ENCODE assay signal across 8 cellular contexts in the genomic region with DNA sequence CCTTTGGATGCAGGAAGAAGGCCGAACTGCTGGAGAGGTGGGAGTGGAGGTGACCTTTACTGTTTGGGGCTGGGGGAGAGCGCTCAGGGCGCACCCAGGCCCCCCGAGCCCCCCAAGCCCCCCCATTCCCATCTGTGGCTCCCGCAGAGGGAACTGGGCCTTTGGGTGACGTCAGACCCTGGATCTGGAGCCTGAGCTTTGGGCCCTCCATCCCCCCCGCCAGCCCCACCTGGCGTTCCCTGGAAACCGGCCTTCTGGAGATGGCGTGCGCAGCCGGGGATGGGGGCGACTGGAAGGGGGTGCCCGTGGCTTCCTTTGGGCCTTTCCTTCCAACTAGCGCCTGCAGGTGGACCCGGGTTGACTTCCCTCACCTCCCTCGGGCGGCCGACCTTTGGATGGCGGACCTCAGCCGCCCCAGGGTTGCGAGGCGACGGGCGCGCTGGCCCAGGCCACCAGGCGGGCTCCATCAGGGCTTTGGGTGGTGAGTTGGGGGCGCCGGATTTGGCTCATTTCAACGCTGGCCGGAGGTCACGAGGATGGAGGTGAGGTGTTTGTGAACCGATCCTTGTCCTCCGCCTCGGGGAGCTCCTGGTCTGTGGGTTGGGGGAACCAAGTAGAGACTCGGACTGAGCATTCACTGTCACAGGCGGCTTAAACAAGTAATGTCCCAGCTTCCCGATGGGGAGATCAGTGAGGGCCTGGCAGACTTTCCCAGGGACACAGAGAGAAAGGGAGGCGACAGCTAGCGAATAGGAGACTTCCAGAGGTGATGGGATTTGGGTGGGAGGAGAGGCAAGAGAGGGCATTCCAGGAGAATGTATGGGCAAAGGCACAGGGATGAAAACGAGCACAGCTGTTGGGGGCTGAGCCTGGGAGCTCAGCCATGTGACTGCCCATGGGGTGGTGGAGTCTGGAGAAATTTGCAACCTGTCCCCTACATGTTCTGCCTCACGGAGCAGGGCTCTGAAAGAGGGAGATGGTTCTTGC. TPM values are rescaled to one million over a fixed set of nuclear protein-coding genes. Genes with fewer than 3 reads are reported as not detected.
DNase-seq lines count a peak whose midpoint lies in the region; ATAC-seq, FAIRE-seq and TF ChIP-seq lines count a peak whose summit lies in the region.

No MANE protein-coding gene starts in this region.

- CTCF ChIA-PET in A549 (lab: Yijun Ruan, JAX) = interaction anchor here (0.8 to 2.8 kb wide), 8 partner anchors 8 to 45 kb away, joined by 3 to 13 read pairs (median 4); a partner anchor contains a TSS
- CTCF ChIA-PET in HEK293 (lab: Yijun Ruan, JAX) = interaction anchor here (0.7 to 0.9 kb wide), 2 partner anchors 207 to 312 kb away, joined by 3 to 4 read pairs; no protein-coding TSS in a partner anchor

- 55% methylated on average over 24 of the region's 42 CpGs for WGBS in A549 (ENCODE audit: missing lambda C conversion rate)

- peak overlapping the region; percentile 37 for H2AFZ ChIP-seq in SU-DHL-6 (ENCODE audit: low read depth, low read length, severe bottlenecking)
- H2AFZ ChIP-seq in fibroblast of lung (ENCODE audit: low read length) = peak overlapping the region; percentile 71

- peaks cover 7% of the 10 kb centered on the region; the same call in 2 of the 3 replicates for H3K4me1 ChIP-seq in A549
- H3K4me1 ChIP-seq in HEK293 (ENCODE audit: control insufficient read depth, insufficient read depth, low read length) = no peaks in the 10 kb centered on the region; the same call in 1 of the 2 replicates
- no peaks in the 10 kb centered on the region for H3K4me1 ChIP-seq in fibroblast of lung (ENCODE audit: control insufficient read depth, extremely low read depth, insufficient read depth, low read length)

- H3K4me1 Mint-ChIP-seq in osteocyte (ENCODE audit: unreplicated experiment) = peaks cover 10% of the 10 kb centered on the region

- H3K9ac ChIP-seq in SU-DHL-6 (ENCODE audit: low read length) (peak overlapping the region; percentile 72), fibroblast of lung (ENCODE audit: insufficient read depth, low read length) (peak overlapping the region; percentile 16)

- H3K36me3 Mint-ChIP-seq in osteocyte (ENCODE audit: unreplicated experiment) = no peaks in the 10 kb centered on the region

- peak overlapping the region; percentile 80 to 89 for H3K27ac ChIP-seq in A549
- H3K27ac ChIP-seq in HEK293 (ENCODE audit: extremely low read depth, low read depth, low read length) = no peak overlapping the region
- H3K27ac ChIP-seq in SU-DHL-6 (ENCODE audit: low read depth, low read length) = no peak overlapping the region
- H3K27ac ChIP-seq in fibroblast of lung (ENCODE audit: insufficient read depth, low read length) = no peak overlapping the region

- no peaks in the 10 kb centered on the region for H3K36me3 ChIP-seq in HEK293 (ENCODE audit: control insufficient read depth in 2 of 2, insufficient read depth in 1 of 2, low read length in 2 of 2)
- H3K36me3 ChIP-seq in SU-DHL-6 (ENCODE audit: low read length) = no peaks in the 10 kb centered on the region
- no peaks in the 10 kb centered on the region for H3K36me3 ChIP-seq in fibroblast of lung (ENCODE audit: control insufficient read depth, insufficient read depth, low read length)

- POLR2A ChIA-PET in A549 (lab: Yijun Ruan, JAX) = interaction anchor here (1.3 to 1.8 kb wide), 4 partner anchors 27 to 456 kb away, joined by 3 to 14 read pairs (median 7); a partner anchor contains a TSS
- POLR2A ChIA-PET in HEK293 (lab: Yijun Ruan, JAX) = interaction anchor here (0.7 to 3.0 kb wide), 7 partner anchors 18 to 728 kb away, joined by 3 to 22 read pairs (median 4); a partner anchor contains a TSS

- no peak for TF ChIP-seq RAD21 in A549 (conservative IDR thresholded peaks at IDR 0.05 in 1 of 2, IDR thresholded peaks at IDR 0.05 in 1 of 2)

- DNase-seq in A549 (ENCODE audit: low read depth in 1 of 2, low spot score in 1 of 2) (no peak), fibroblast of lung (ENCODE audit: low read depth in 2 of 2) (no peak), osteocyte (ENCODE audit: extremely low spot score, unreplicated experiment) (no peak), NOMO-1 treated with DMSO at 0.1 percent for 48 hours (lab: John Stamatoyannopoulos, UW; ENCODE audit: unreplicated experiment) (no peak), GM12891 (ENCODE audit: insufficient read length, low spot score) (no peak)

- H3K4me3 Mint-ChIP-seq in osteocyte (ENCODE audit: unreplicated experiment) = peak overlapping the region; percentile 71

- TF ChIP-seq CTCF in A549 (IDR thresholded peaks at IDR 0.05) = no peak
- TF ChIP-seq CTCF in HEK293 (tag by site-specific recombination; IDR thresholded peaks at IDR 0.05) = no peak
- TF ChIP-seq CTCF in SU-DHL-6 (IDR thresholded peaks at IDR 0.05; ENCODE audit: insufficient read depth, low read length, poor library complexity, severe bottlenecking) = no peak
- no peak for TF ChIP-seq CTCF in fibroblast of lung (conservative IDR thresholded peaks at IDR 0.05 in 1 of 2, IDR thresholded peaks at IDR 0.05 in 1 of 2; ENCODE audit: low read depth in 1 of 2, low read length in 2 of 2)
- no peak for TF ChIP-seq CTCF in osteocyte (IDR thresholded peaks at IDR 0.05)

- TF ChIP-seq POLR2A in A549 (IDR thresholded peaks at IDR 0.05; ENCODE audit: low read length) = no peak
- TF ChIP-seq POLR2A in GM12891 (IDR thresholded peaks at IDR 0.05; ENCODE audit: low read depth, low read length) = no peak

- H3K9me2 ChIP-seq in SU-DHL-6 (replicated peaks; ENCODE audit: insufficient read depth, low read length) = no peaks in the 10 kb centered on the region

- no peaks in the 10 kb centered on the region for H3K9me3 ChIP-seq in A549
- no peaks in the 10 kb centered on the region for H3K9me3 ChIP-seq in HEK293 (ENCODE audit: control insufficient read depth, insufficient read depth, low read depth, low read length)
- H3K9me3 ChIP-seq in SU-DHL-6 (ENCODE audit: insufficient read depth, low read length) = no peaks in the 10 kb centered on the region
- no peaks in the 10 kb centered on the region for H3K9me3 ChIP-seq in fibroblast of lung (ENCODE audit: control insufficient read depth, insufficient read depth, low read depth, low read length)

- H3K4me3 ChIP-seq in A549 (peak overlapping the region; percentile 73), HEK293 (ENCODE audit: low read depth, low read length) (peak overlapping the region; percentile 69), SU-DHL-6 (ENCODE audit: insufficient read depth, low read length, poor library complexity, severe bottlenecking) (peak overlapping the region; percentile 70), fibroblast of lung (replicated peaks in 1 of 4; ENCODE audit: control extremely low read depth in 1 of 4, insufficient read depth in 1 of 4, low read depth in 3 of 4, low read length in 4 of 4) (peak overlapping the region; percentile 40 to 65 (median 62))

- H3K27ac Mint-ChIP-seq in osteocyte (ENCODE audit: unreplicated experiment) = no peak overlapping the region

- FAIRE-seq in A549 (lab: Jason Lieb, UNC) = no peak
- FAIRE-seq in GM12891 (lab: Jason Lieb, UNC) = no peak

- peak overlapping the region; percentile 89 for H3K4me2 ChIP-seq in A549
- H3K4me2 ChIP-seq in SU-DHL-6 (ENCODE audit: low read depth, low read length, poor library complexity, severe bottlenecking) = peak overlapping the region; percentile 87
- peak overlapping the region; percentile 87 for H3K4me2 ChIP-seq in fibroblast of lung (ENCODE audit: extremely low read depth, insufficient read depth, low read length)

- H3K9me3 Mint-ChIP-seq in osteocyte (ENCODE audit: unreplicated experiment) = no peaks in the 10 kb centered on the region

- peaks cover 4% of the 10 kb centered on the region; the same call in 1 of the 2 replicates for H3F3A ChIP-seq in SU-DHL-6 (ENCODE audit: insufficient read depth)

- H4K20me1 ChIP-seq in SU-DHL-6 (ENCODE audit: low read depth, low read length) = no peaks in the 10 kb centered on the region
- no peaks in the 10 kb centered on the region for H4K20me1 ChIP-seq in fibroblast of lung (ENCODE audit: control insufficient read depth, extremely low read depth, insufficient read depth, low read length)

- TF ChIP-seq EP300 in A549 (IDR thresholded peaks at IDR 0.05) = no peak

- H3K27me3 ChIP-seq in SU-DHL-6 (ENCODE audit: low read length) (no peaks in the 10 kb centered on the region), fibroblast of lung (ENCODE audit: control insufficient read depth, insufficient read depth, low read length) (peaks cover 16% of the 10 kb centered on the region)

- peaks cover 14% of the 10 kb centered on the region for H3K27me3 Mint-ChIP-seq in osteocyte (ENCODE audit: unreplicated experiment)

- ATAC-seq in A549 (no peak; a peak in 2 of 6 replicates), GM21528 (IDR thresholded peaks at IDR 0.05; ENCODE audit: low FRiP score, unreplicated experiment) (no peak)

- H3K79me2 ChIP-seq in SU-DHL-6 (ENCODE audit: insufficient read depth, low read length) (no peaks in the 10 kb centered on the region), fibroblast of lung (ENCODE audit: control insufficient read depth, insufficient read depth, low read length) (no peaks in the 10 kb centered on the region)

RNA-seq across cellular contexts. Expression of a gene that starts 0.7 kb away (rescaled TPM):
- 10.5 and 11.8 TPM in 2 replicates for polyA plus RNA-seq in A549 (2011; rRNA removed)
- 11.2 and 15.3 TPM in 2 replicates for polyA plus RNA-seq in A549 (2012; cell fraction: cytosol; rRNA removed)
- polyA plus RNA-seq in A549 (2012; cell fraction: nucleus; rRNA removed) = 18.2 and 23.6 TPM in 2 replicates
- polyA plus RNA-seq in A549 (2017; fragmentation: RNase III; extraction: RNeasy Plus Mini Kit Qiagen cat#74134 plus additional on column Dnase treatment) = 13.7 to 16.2 TPM (median 15.0 TPM) in 3 replicates
- polyA minus RNA-seq in A549 (2011; rRNA and poly(A)+ RNA removed) = 14.0 and 17.4 TPM in 2 replicates
- total RNA-seq in fibroblast of lung = 0.50 and 1.5 TPM in 2 replicates
- 0.93 and 1.2 TPM in 2 replicates for polyA plus RNA-seq in fibroblast of lung
- 0.39 and 0.50 TPM in 2 replicates for polyA plus RNA-seq in fibroblast of lung (2012)
- polyA minus RNA-seq in fibroblast of lung (ENCODE audit: low replicate concordance) = 1.7 and 4.0 TPM in 2 replicates
- total RNA-seq in osteocyte = 23.5 and 24.1 TPM in 2 replicates
- polyA plus RNA-seq in GM12891 (2012; ENCODE audit: low read depth, missing spikeins) = 5.6 TPM

RNA-seq across cellular contexts. Expression of a gene that starts 27.3 kb away (rescaled TPM):
- polyA plus RNA-seq in A549 (2011; rRNA removed) (14.5 and 18.2 TPM in 2 replicates), A549 (2017; fragmentation: RNase III; extraction: RNeasy Plus Mini Kit Qiagen cat#74134 plus additional on column Dnase treatment) (18.5 to 19.9 TPM (median 19.9 TPM) in 3 replicates), fibroblast of lung (8.0 and 13.5 TPM in 2 replicates)
- polyA plus RNA-seq in A549 (2012; cell fraction: cytosol; rRNA removed) = 43.2 and 51.2 TPM in 2 replicates
- polyA plus RNA-seq in A549 (2012; cell fraction: nucleus; rRNA removed) = 63.8 and 66.7 TPM in 2 replicates
- polyA minus RNA-seq in A549 (2011; rRNA and poly(A)+ RNA removed) = 19.5 and 21.4 TPM in 2 replicates
- total RNA-seq in fibroblast of lung (6.3 and 6.4 TPM in 2 replicates), osteocyte (11.9 and 12.7 TPM in 2 replicates)
- polyA plus RNA-seq in fibroblast of lung (2012) = 6.6 and 13.9 TPM in 2 replicates
- polyA minus RNA-seq in fibroblast of lung (ENCODE audit: low replicate concordance) = 10.4 and 16.2 TPM in 2 replicates
- 26.4 TPM for polyA plus RNA-seq in GM12891 (2012; ENCODE audit: low read depth, missing spikeins)

RNA-seq across cellular contexts. Expression of a gene that starts 39.5 kb away (rescaled TPM):
- 8.8 and 9.3 TPM in 2 replicates for polyA plus RNA-seq in A549 (2011; rRNA removed)
- polyA plus RNA-seq in A549 (2012; cell fraction: cytosol; rRNA removed) = 13.0 and 19.3 TPM in 2 replicates
- polyA plus RNA-seq in A549 (2012; cell fraction: nucleus; rRNA removed) = 11.3 and 14.5 TPM in 2 replicates
- polyA plus RNA-seq in A549 (2017; fragmentation: RNase III; extraction: RNeasy Plus Mini Kit Qiagen cat#74134 plus additional on column Dnase treatment) = 12.2 to 13.7 TPM (median 13.0 TPM) in 3 replicates
- polyA minus RNA-seq in A549 (2011; rRNA and poly(A)+ RNA removed) = 6.7 and 7.0 TPM in 2 replicates
- 0.50 and 3.1 TPM in 2 replicates for total RNA-seq in fibroblast of lung
- polyA plus RNA-seq in fibroblast of lung = 1.00 and 2.3 TPM in 2 replicates
- 1.3 and 3.3 TPM in 2 replicates for polyA plus RNA-seq in fibroblast of lung (2012)
- 0.51 and 0.96 TPM in 2 replicates for polyA minus RNA-seq in fibroblast of lung (ENCODE audit: low replicate concordance)
- 19.8 and 20.1 TPM in 2 replicates for total RNA-seq in osteocyte
- polyA plus RNA-seq in GM12891 (2012; ENCODE audit: low read depth, missing spikeins) = 1.7 TPM

RNA-seq across cellular contexts. Expression of a gene that starts 58.2 kb away (rescaled TPM):
- polyA plus RNA-seq in A549 (2011; rRNA removed) (328 and 391 TPM in 2 replicates), A549 (2017; fragmentation: RNase III; extraction: RNeasy Plus Mini Kit Qiagen cat#74134 plus additional on column Dnase treatment) (478 to 481 TPM (median 481 TPM) in 3 replicates), fibroblast of lung (183 and 213 TPM in 2 replicates)
- 388 and 399 TPM in 2 replicates for polyA plus RNA-seq in A549 (2012; cell fraction: cytosol; rRNA removed)
- 232 and 279 TPM in 2 replicates for polyA plus RNA-seq in A549 (2012; cell fraction: nucleus; rRNA removed)
- polyA minus RNA-seq in A549 (2011; rRNA and poly(A)+ RNA removed) = 63.2 and 69.8 TPM in 2 replicates
- total RNA-seq in fibroblast of lung (33.1 and 41.9 TPM in 2 replicates), osteocyte (152 and 154 TPM in 2 replicates)
- 204 and 268 TPM in 2 replicates for polyA plus RNA-seq in fibroblast of lung (2012)
- polyA minus RNA-seq in fibroblast of lung (ENCODE audit: low replicate concordance) = 26.8 and 54.7 TPM in 2 replicates
- polyA plus RNA-seq in GM12891 (2012; ENCODE audit: low read depth, missing spikeins) = 564 TPM

Comparison
In these comparisons a context has a peak if more than half of its experiments do, and no peak if none do; other contexts are left out.
1. H3K27ac ChIP-seq: peak in A549 (2 of 2); none in HEK293 (single experiment), SU-DHL-6 (single experiment) and fibroblast of lung (single experiment).
2. Peak in every context shown above with its lines, with median percentiles within 50 percentile points of each other: H3K4me2 ChIP-seq and H3K4me3 ChIP-seq.